Comparison of ENCODE assay signal across 21 cellular contexts in the genomic region with DNA sequence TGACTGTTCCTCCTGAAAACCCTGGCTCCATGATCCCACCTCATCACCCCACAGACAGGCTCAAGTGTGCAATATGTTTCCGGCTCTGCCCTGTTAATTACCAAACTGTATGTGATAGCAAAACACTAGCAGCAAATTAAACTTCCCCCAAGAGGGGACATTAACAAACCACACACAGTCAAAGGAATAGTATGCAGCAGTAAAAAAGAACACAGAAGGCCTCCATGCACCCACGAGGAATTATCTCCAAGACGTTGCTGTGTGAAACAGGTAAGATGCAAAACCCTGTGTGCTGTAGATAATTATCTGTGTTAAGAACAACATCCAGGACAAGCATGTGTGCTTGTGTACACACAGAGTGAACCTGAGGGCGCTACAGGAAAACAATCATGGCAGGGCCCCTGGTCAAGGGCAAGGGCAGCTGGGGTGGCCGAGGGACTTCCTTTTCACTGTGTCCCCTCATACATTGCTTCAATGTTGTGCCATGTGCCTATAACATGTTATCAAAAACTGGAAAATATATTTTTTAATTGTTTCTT. TPM values are rescaled to one million over a fixed set of nuclear protein-coding genes. Genes with fewer than 3 reads are reported as not detected.
DNase-seq lines count a peak whose midpoint lies in the region; ATAC-seq, FAIRE-seq and TF ChIP-seq lines count a peak whose summit lies in the region.
"Had no signal": no experiment of that assay in that cellular context is flagged by ENCODE, and none has a peak within 500 bp of the region (broad histone marks: within the 10 kb centered on the region; RNA-seq: fewer than 3 reads in every experiment).

No MANE protein-coding gene starts in this region.

- TF ChIP-seq POLR2A in GM12891 (IDR thresholded peaks at IDR 0.05; ENCODE audit: low read depth, low read length) (no peak), GM18505 (IDR thresholded peaks at IDR 0.05; ENCODE audit: borderline replicate concordance, extremely low read depth, insufficient read depth, insufficient read length) (no peak)

- intact Hi-C loops in dendritic cell treated with granulocyte-macrophage colony-stimulating factor and Interleukin-4, amounts not matched to agents 40 ng/mL and 50 ng/mL, for 4 days (cut with micrococcal nuclease), result no loop called here

- H3K9ac ChIP-seq in BLaER1 (no peak overlapping the region), endodermal cell (ENCODE audit: extremely low read depth, low read length, poor library complexity, severe bottlenecking) (no peak overlapping the region)

- no peak for ATAC-seq in stimulated activated effector memory CD8-positive, alpha-beta T cell treated with anti-CD3 and anti-CD28 coated beads, Interleukin-12 subunit alpha, Interleukin-12 subunit beta, amount 100 ng/mL, for 72 hours
- no peak for ATAC-seq in GM18505 (IDR thresholded peaks at IDR 0.05; ENCODE audit: unreplicated experiment)

- no peaks in the 10 kb centered on the region for H3K9me3 Mint-ChIP-seq in dendritic cell treated with granulocyte-macrophage colony-stimulating factor and Interleukin-4, amounts not matched to agents 40 ng/mL and 50 ng/mL, for 4 days
- H3K9me3 Mint-ChIP-seq in stimulated activated effector memory CD8-positive, alpha-beta T cell treated with anti-CD3 and anti-CD28 coated beads, Interleukin-12 subunit alpha, Interleukin-12 subunit beta, amount 100 ng/mL, for 72 hours, result no peaks in the 10 kb centered on the region
- H3K9me3 Mint-ChIP-seq in endodermal cell, result peaks cover 3% of the 10 kb centered on the region
- H3K9me3 Mint-ChIP-seq: CD4-positive, alpha-beta T cell; IgD-negative memory B cell had no signal

- no peak for TF ChIP-seq CTCF in WERI-Rb-1 (IDR thresholded peaks at IDR 0.05; ENCODE audit: low read depth, low read length)
- no peak for TF ChIP-seq CTCF in endodermal cell (conservative IDR thresholded peaks at IDR 0.05)

- H3K27ac Mint-ChIP-seq in dendritic cell treated with granulocyte-macrophage colony-stimulating factor and Interleukin-4, amounts not matched to agents 40 ng/mL and 50 ng/mL, for 4 days, result peak overlapping the region; percentile 35
- peak overlapping the region; percentile 37 for H3K27ac Mint-ChIP-seq in stimulated activated effector memory CD8-positive, alpha-beta T cell treated with anti-CD3 and anti-CD28 coated beads, Interleukin-12 subunit alpha, Interleukin-12 subunit beta, amount 100 ng/mL, for 72 hours
- H3K27ac Mint-ChIP-seq in endodermal cell, result no peak overlapping the region
- H3K27ac Mint-ChIP-seq: CD4-positive, alpha-beta T cell had no signal

- no peaks in the 10 kb centered on the region for H3K27me3 Mint-ChIP-seq in dendritic cell treated with granulocyte-macrophage colony-stimulating factor and Interleukin-4, amounts not matched to agents 40 ng/mL and 50 ng/mL, for 4 days
- H3K27me3 Mint-ChIP-seq in endodermal cell (ENCODE audit: insufficient read depth), result no peaks in the 10 kb centered on the region
- H3K27me3 Mint-ChIP-seq: CD4-positive, alpha-beta T cell; IgD-negative memory B cell had no signal

- H3K9me3 ChIP-seq in BLaER1 (no peaks in the 10 kb centered on the region), WERI-Rb-1 (ENCODE audit: severe bottlenecking) (no peaks in the 10 kb centered on the region), endodermal cell (ENCODE audit: control insufficient read depth, low read length) (no peaks in the 10 kb centered on the region)
- H3K9me3 ChIP-seq: Caco-2 had no signal

- peaks cover 96% of the 10 kb centered on the region for H4K20me1 ChIP-seq in BLaER1

- FAIRE-seq in GM12891 (lab: Jason Lieb, UNC), result peak; percentile 13
- FAIRE-seq: G401.6, GM19239, RCC 7860 had no signal

- 91 to 100% methylated on average over 1 to 5 of the region's 5 CpGs for WGBS in endodermal cell (ENCODE audit: insufficient coverage in 1 of 2, insufficient read length in 1 of 2), 2 experiments

- peaks cover 59% of the 10 kb centered on the region for H3K4me1 ChIP-seq in BLaER1
- no peaks in the 10 kb centered on the region for H3K4me1 ChIP-seq in endodermal cell (ENCODE audit: control insufficient read depth, insufficient read depth, low read length)
- H3K4me1 ChIP-seq: Caco-2 had no signal

- peaks cover 57% of the 10 kb centered on the region for H3K36me3 Mint-ChIP-seq in dendritic cell treated with granulocyte-macrophage colony-stimulating factor and Interleukin-4, amounts not matched to agents 40 ng/mL and 50 ng/mL, for 4 days (ENCODE audit: low read depth)
- H3K36me3 Mint-ChIP-seq in stimulated activated effector memory CD8-positive, alpha-beta T cell treated with anti-CD3 and anti-CD28 coated beads, Interleukin-12 subunit alpha, Interleukin-12 subunit beta, amount 100 ng/mL, for 72 hours, result peaks cover 12% of the 10 kb centered on the region
- H3K36me3 Mint-ChIP-seq in endodermal cell (ENCODE audit: low read depth), result peaks cover 3% of the 10 kb centered on the region

- H3K27me3 ChIP-seq in BLaER1, result no peaks in the 10 kb centered on the region
- no peaks in the 10 kb centered on the region for H3K27me3 ChIP-seq in WERI-Rb-1 (ENCODE audit: insufficient read depth, low read depth, severe bottlenecking)
- no peaks in the 10 kb centered on the region for H3K27me3 ChIP-seq in endodermal cell (ENCODE audit: control insufficient read depth, insufficient read depth, low read length, poor library complexity, severe bottlenecking)

- no peaks in the 10 kb centered on the region for H3K36me3 ChIP-seq in BLaER1
- no peaks in the 10 kb centered on the region for H3K36me3 ChIP-seq in WERI-Rb-1
- H3K36me3 ChIP-seq in endodermal cell (ENCODE audit: control insufficient read depth, insufficient read depth, low read length), result no peaks in the 10 kb centered on the region

- no peak overlapping the region for H3K4me3 Mint-ChIP-seq in dendritic cell treated with granulocyte-macrophage colony-stimulating factor and Interleukin-4, amounts not matched to agents 40 ng/mL and 50 ng/mL, for 4 days
- no peak overlapping the region for H3K4me3 Mint-ChIP-seq in stimulated activated effector memory CD8-positive, alpha-beta T cell treated with anti-CD3 and anti-CD28 coated beads, Interleukin-12 subunit alpha, Interleukin-12 subunit beta, amount 100 ng/mL, for 72 hours
- no peak overlapping the region for H3K4me3 Mint-ChIP-seq in endodermal cell
- H3K4me3 Mint-ChIP-seq: CD4-positive, alpha-beta T cell had no signal

- DNase-seq in GM12891 (ENCODE audit: insufficient read length, low spot score), result no peak
- DNase-seq in stimulated activated effector memory CD8-positive, alpha-beta T cell treated with anti-CD3 and anti-CD28 coated beads, Interleukin-12 subunit alpha, Interleukin-12 subunit beta, amount 100 ng/mL, for 72 hours (ENCODE audit: low spot score in 2 of 2), result no peak
- DNase-seq in WERI-Rb-1, result no peak
- DNase-seq in endodermal cell, result no peak
- DNase-seq: Caco-2; CD4-positive, alpha-beta T cell; NCI-H1092; NCI-H1417 treated with DMSO at 0.1 percent for 48 hours; NCI-H1930; NCI-H446; NCI-H524 treated with DMSO at 0.1 percent for 48 hours; NCI-H774; SIG-M5 had no signal

- H3K27ac ChIP-seq in BLaER1, result no peak overlapping the region
- no peak overlapping the region for H3K27ac ChIP-seq in WERI-Rb-1
- no peak overlapping the region for H3K27ac ChIP-seq in endodermal cell (ENCODE audit: low read depth, low read length)
- H3K27ac ChIP-seq: SK-N-MC had no signal

- peaks cover 90% of the 10 kb centered on the region for H3K4me1 Mint-ChIP-seq in dendritic cell treated with granulocyte-macrophage colony-stimulating factor and Interleukin-4, amounts not matched to agents 40 ng/mL and 50 ng/mL, for 4 days (ENCODE audit: low read depth)
- H3K4me1 Mint-ChIP-seq in stimulated activated effector memory CD8-positive, alpha-beta T cell treated with anti-CD3 and anti-CD28 coated beads, Interleukin-12 subunit alpha, Interleukin-12 subunit beta, amount 100 ng/mL, for 72 hours, result peaks cover 73% of the 10 kb centered on the region
- no peaks in the 10 kb centered on the region for H3K4me1 Mint-ChIP-seq in endodermal cell

- peak overlapping the region; percentile 33; the same call in 1 of the 2 replicates for H3K4me2 ChIP-seq in BLaER1

- no peak overlapping the region for H3K4me3 ChIP-seq in BLaER1
- H3K4me3 ChIP-seq in WERI-Rb-1 (ENCODE audit: low read depth, low read length), result no peak overlapping the region
- no peak overlapping the region for H3K4me3 ChIP-seq in endodermal cell (ENCODE audit: low read length)
- H3K4me3 ChIP-seq: SK-N-MC had no signal

TF ChIP-seq in GM12891, 5 proteins besides CTCF, POLR2A, EP300 and RAD21:
- TF ChIP-seq PAX5 (IDR thresholded peaks at IDR 0.05; ENCODE audit: insufficient read depth, low read length, severe bottlenecking) (no peak), TAF1 (IDR thresholded peaks at IDR 0.05; ENCODE audit: low read depth, low read length) (no peak), POLR2AphosphoS5 (IDR thresholded peaks at IDR 0.05; ENCODE audit: low read depth, low read length) (no peak), SPI1 (IDR thresholded peaks at IDR 0.05; ENCODE audit: low read depth, low read length) (no peak), POU2F2 (IDR thresholded peaks at IDR 0.05; ENCODE audit: low read depth, low read length) (no peak)

RNA-seq across cellular contexts. Expression of a gene that starts 35.8 kb away (rescaled TPM):
- polyA plus RNA-seq in GM12891 (2012; ENCODE audit: low read depth, missing spikeins), result 22.4 TPM
- 10 to 100 TPM; 59.9 to 66.9 TPM for total RNA-seq in endodermal cell
- 30.1 TPM for polyA plus RNA-seq in endodermal cell (2013, experiment 1 of 2)
- polyA plus RNA-seq in endodermal cell (2013, experiment 2 of 2), result 32.0 TPM
